In the genomic region with DNA sequence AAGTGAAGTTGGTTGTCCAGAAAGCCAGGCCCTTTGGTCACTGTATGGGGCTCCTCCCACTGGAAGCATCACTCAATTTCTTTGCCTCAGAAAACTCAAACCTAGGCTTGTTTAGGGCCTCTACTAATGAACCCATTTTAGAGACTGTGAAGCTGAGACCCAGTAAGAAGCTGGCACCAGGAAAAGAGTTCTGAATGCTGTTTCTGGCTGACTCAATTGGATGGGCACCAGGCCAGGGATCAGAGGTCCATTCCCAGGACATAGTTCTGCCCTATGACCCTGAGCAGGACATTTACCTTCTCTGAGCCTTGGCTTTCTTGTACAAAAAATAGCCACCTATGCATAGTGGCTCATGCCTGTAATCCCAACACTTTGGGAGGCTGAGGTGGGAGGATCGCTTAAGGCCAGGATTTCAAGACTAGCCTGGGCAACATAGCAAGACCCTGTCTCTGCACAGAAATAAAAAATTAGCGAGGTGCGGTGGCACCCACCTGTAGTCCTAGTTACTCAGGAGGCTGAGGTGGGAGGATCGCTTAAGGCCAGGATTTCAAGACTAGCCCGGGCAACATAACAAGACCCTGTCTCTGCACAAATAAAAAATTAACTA, we compare ENCODE assay signal across 25 cellular contexts. TPM values are rescaled to one million over a fixed set of nuclear protein-coding genes. Genes with fewer than 3 reads are reported as not detected.
"Had no signal": no experiment of that assay in that cellular context is flagged by ENCODE, and none has a peak within 500 bp of the region (broad histone marks: within the 10 kb centered on the region; RNA-seq: fewer than 3 reads in every experiment).

No MANE protein-coding gene starts in this region.

- H3K27me3 Mint-ChIP-seq: progenitor cell of endocrine pancreas, type B pancreatic cell had no signal

- H3K9me3 Mint-ChIP-seq: memory B cell; natural killer cell; neural crest cell; stimulated activated memory B cell treated with anti-CD40 and anti-IgM and Interleukin-4, amounts not matched to agents 10 μg/mL and 1 μg/mL and 100 μg/mL, for 72 hours; type B pancreatic cell had no signal

- H3K4me1 Mint-ChIP-seq: memory B cell; natural killer cell; stimulated activated memory B cell treated with anti-CD40 and anti-IgM and Interleukin-4, amounts not matched to agents 10 μg/mL and 1 μg/mL and 100 μg/mL, for 72 hours had no signal

- H3K4me3 Mint-ChIP-seq: memory B cell; natural killer cell; neural crest cell; stimulated activated memory B cell treated with anti-CD40 and anti-IgM and Interleukin-4, amounts not matched to agents 10 μg/mL and 1 μg/mL and 100 μg/mL, for 72 hours; type B pancreatic cell had no signal

- H3K4me3 ChIP-seq: coronary artery, esophagus muscularis mucosa, gastroesophageal sphincter, heart left ventricle, hepatocyte, lung, sigmoid colon, spleen, testis, tibial artery had no signal

- H3K36me3 Mint-ChIP-seq: memory B cell; natural killer cell; stimulated activated memory B cell treated with anti-CD40 and anti-IgM and Interleukin-4, amounts not matched to agents 10 μg/mL and 1 μg/mL and 100 μg/mL, for 72 hours had no signal

- ATAC-seq: foreskin keratinocyte; gastroesophageal sphincter; natural killer cell; stimulated activated memory B cell treated with anti-CD40 and anti-IgM and Interleukin-4, amounts not matched to agents 10 μg/mL and 1 μg/mL and 100 μg/mL, for 72 hours; stimulated activated naive CD8-positive, alpha-beta T cell treated with anti-CD3 and anti-CD28 coated beads, Interleukin-15, Interleukin-2, amounts not matched to agents 100 U/mL and 50 U/mL, for 24 hours had no signal

- H3K27ac ChIP-seq: coronary artery, esophagus muscularis mucosa, foreskin keratinocyte, gastroesophageal sphincter, hepatocyte, parathyroid adenoma, sigmoid colon, spleen, testis, tibial artery had no signal

- H3K9me3 ChIP-seq: esophagus muscularis mucosa, gastroesophageal sphincter, heart left ventricle, sigmoid colon, spleen, testis, tibial artery had no signal

- H3K27ac Mint-ChIP-seq: memory B cell; natural killer cell; progenitor cell of endocrine pancreas; stimulated activated memory B cell treated with anti-CD40 and anti-IgM and Interleukin-4, amounts not matched to agents 10 μg/mL and 1 μg/mL and 100 μg/mL, for 72 hours; type B pancreatic cell had no signal

- DNase-seq: dermis blood vessel endothelial cell; effector memory CD4-positive, alpha-beta T cell; foreskin keratinocyte; kidney; natural killer cell; sigmoid colon; spleen; stimulated activated CD4-positive, alpha-beta T cell treated with anti-CD3 and anti-CD28 coated beads, Interleukin-4, amount 100 ng/mL, for 4 hours; stimulated activated naive CD8-positive, alpha-beta T cell treated with anti-CD3 and anti-CD28 coated beads, Interleukin-15, Interleukin-2, amounts not matched to agents 100 U/mL and 50 U/mL, for 24 hours; substantia nigra; testis; tibial artery had no signal

- H3K27me3 ChIP-seq: esophagus muscularis mucosa, gastroesophageal sphincter, heart left ventricle, hepatocyte, sigmoid colon, testis, tibial artery had no signal

RNA-seq across cellular contexts. Expression of a gene that starts 30.6 kb away (rescaled TPM):
- total RNA-seq: natural killer cell had no signal

RNA-seq across cellular contexts. Expression of a gene that starts 38.4 kb away (rescaled TPM):
- total RNA-seq: dermis blood vessel endothelial cell, mononuclear cell, natural killer cell had no signal
